Comparison of ENCODE assay signal across 19 cellular contexts in the genomic region with DNA sequence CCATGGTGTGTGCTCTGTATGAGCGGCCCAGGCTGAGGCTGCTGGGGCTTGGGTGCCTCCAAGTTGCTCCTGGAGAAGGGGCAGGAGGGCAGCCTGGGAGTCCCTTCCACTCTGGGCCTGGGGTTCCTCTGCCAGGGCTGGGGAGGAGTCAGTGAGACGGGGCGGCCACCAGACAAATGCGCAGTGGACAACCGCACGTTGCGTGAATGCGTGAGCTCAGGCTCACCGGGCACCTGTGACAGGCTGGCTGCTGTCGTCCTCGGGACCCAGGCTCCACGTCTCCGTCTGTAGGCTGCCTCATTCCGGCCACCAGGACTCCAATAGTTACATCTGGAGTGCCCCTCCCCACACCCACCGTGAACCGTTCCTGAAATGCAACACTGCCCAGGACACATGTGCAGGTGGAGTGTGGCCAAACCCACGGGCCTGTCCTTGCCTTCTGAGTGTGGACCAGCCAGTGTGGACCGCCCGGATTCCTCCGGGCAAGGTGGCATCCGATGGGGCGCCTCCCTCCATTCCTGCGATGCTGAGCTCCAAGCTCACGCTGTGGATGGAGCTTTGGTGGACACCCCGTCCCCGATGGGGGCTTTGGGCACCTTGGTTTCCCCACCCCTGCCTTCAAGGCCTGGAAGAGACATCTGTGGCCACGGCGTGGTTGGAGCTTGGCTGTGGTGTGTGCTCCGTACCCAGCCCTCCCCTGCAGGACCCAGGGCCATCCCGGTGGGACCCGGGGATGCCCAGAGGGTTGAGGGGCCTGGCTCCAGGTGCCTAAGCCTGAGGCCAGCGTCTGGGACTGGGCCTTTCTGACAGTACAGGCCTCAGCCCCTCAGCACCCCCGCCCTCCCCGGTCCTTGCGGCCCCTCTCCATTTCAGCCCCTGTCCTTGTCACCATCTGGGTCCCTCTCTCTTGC. TPM values are rescaled to one million over a fixed set of nuclear protein-coding genes. Genes with fewer than 3 reads are reported as not detected.
A peak's percentile ranks its signal among the peaks of the same experiment; 100 is the strongest.
DNase-seq lines count a peak whose midpoint lies in the region; ATAC-seq, FAIRE-seq and TF ChIP-seq lines count a peak whose summit lies in the region.
"Had no signal": no experiment of that assay in that cellular context is flagged by ENCODE, and none has a peak within 500 bp of the region (broad histone marks: within the 10 kb centered on the region; RNA-seq: fewer than 3 reads in every experiment).

No MANE protein-coding gene starts in this region.

- no peaks in the 10 kb centered on the region for H3K4me1 ChIP-seq in H9 (ENCODE audit: insufficient read depth, low read length)
- H3K4me1 ChIP-seq in H1 (replicated peaks in 1 of 4; ENCODE audit: control insufficient read depth in 3 of 4, insufficient read depth in 4 of 4, low read length in 3 of 4): peaks cover 0 to 12% (median 4%) of the 10 kb centered on the region in 4 experiments; a peak in 3 of 7 replicates
- peaks cover 55% of the 10 kb centered on the region for H3K4me1 ChIP-seq in HepG2 (ENCODE audit: insufficient read depth, low read length)
- peaks cover 6% of the 10 kb centered on the region for H3K4me1 ChIP-seq in psoas muscle
- H3K4me1 ChIP-seq: SJCRH30 had no signal

- H4K8ac ChIP-seq in H9 (replicated peaks; ENCODE audit: insufficient read length, low read depth, low read length) (no peak overlapping the region), H1 (ENCODE audit: extremely low read depth, insufficient read depth, low read length) (peak overlapping the region; percentile 71; the same call in 1 of the 2 replicates)

- intact Hi-C loops in HepG2 (cut with micrococcal nuclease; ENCODE audit: unreplicated experiment) (no loop called here), psoas muscle (cut with DNase I) (no loop called here)

- CTCF ChIA-PET in H1 (lab: Charles Lee; ENCODE audit: partially characterized antibody): interaction anchor here (1.1 to 1.5 kb wide), 3 partner anchors 8 to 158 kb away, joined by 3 to 7 read pairs (median 5); no protein-coding TSS in a partner anchor
- CTCF ChIA-PET in HepG2 (lab: Yijun Ruan, JAX; ENCODE audit: low intra/inter-chr PET ratio, low total read pairs): no interaction called here

- no peak overlapping the region for H3K18ac ChIP-seq in H9 (ENCODE audit: insufficient read length, low read depth, low read length)
- no peak overlapping the region for H3K18ac ChIP-seq in H1 (ENCODE audit: extremely low read depth, low read length)

- H4K20me1 ChIP-seq in H9 (ENCODE audit: control insufficient read depth, insufficient read depth, insufficient read length): no peaks in the 10 kb centered on the region
- no peaks in the 10 kb centered on the region for H4K20me1 ChIP-seq in H1 (replicated peaks in 1 of 2; ENCODE audit: control insufficient read depth in 1 of 2, insufficient read depth in 2 of 2, low read length in 2 of 2)
- no peaks in the 10 kb centered on the region for H4K20me1 ChIP-seq in HepG2 (ENCODE audit: insufficient read depth, low read length)

- H2BK20ac ChIP-seq in H9 (ENCODE audit: low read depth, low read length, poor library complexity, severe bottlenecking) (no peak overlapping the region), H1 (ENCODE audit: low read length) (no peak overlapping the region)

- H4K5ac ChIP-seq in H9 (ENCODE audit: insufficient read length, low read depth, low read length): no peak overlapping the region
- H4K5ac ChIP-seq in H1 (ENCODE audit: insufficient read length, low read depth, low read length): no peak overlapping the region

- H2BK5ac ChIP-seq in H9 (ENCODE audit: insufficient read length, low read length): no peak overlapping the region
- H2BK5ac ChIP-seq in H1 (ENCODE audit: low read depth, low read length): no peak overlapping the region

- H3K79me1 ChIP-seq in H9 (ENCODE audit: insufficient read depth, low read depth, low read length, poor library complexity, severe bottlenecking) (no peaks in the 10 kb centered on the region), H1 (ENCODE audit: low read depth, low read length) (no peaks in the 10 kb centered on the region)

- BruUV-seq in HepG2 (replicated peaks; lab: Mats Ljungman, UMichigan): no TSS peak

- H2BK12ac ChIP-seq in H9 (ENCODE audit: insufficient read length, low read depth, low read length) (no peak overlapping the region), H1 (ENCODE audit: low read depth, low read length) (no peak overlapping the region)

- H3K56ac ChIP-seq in H9 (ENCODE audit: insufficient read length, low read depth, low read length) (no peak overlapping the region), H1 (replicated peaks; ENCODE audit: insufficient read length, low read depth, low read length) (no peak overlapping the region)

- H3K4me2 ChIP-seq in H9 (ENCODE audit: insufficient read depth, insufficient read length, low read length): no peak overlapping the region
- H3K4me2 ChIP-seq in H1 (ENCODE audit: insufficient read depth in 1 of 2, low read depth in 2 of 2, low read length in 2 of 2): no peak overlapping the region
- H3K4me2 ChIP-seq in HepG2 (ENCODE audit: low read depth, low read length): no peak overlapping the region
- H3K4me2 ChIP-seq: PC-9 had no signal

- H3K27ac ChIP-seq in H9 (ENCODE audit: insufficient read length, low read depth, low read length) (no peak overlapping the region), H1 (ENCODE audit: low read depth, low read length) (no peak overlapping the region), HepG2 (ENCODE audit: extremely low read length, insufficient read depth, low read length) (no peak overlapping the region), psoas muscle (no peak overlapping the region)
- H3K27ac ChIP-seq: C4-2B, PC-9, RWPE1, SJCRH30 had no signal

- H4K91ac ChIP-seq in H9 (ENCODE audit: insufficient read length, low read depth, low read length) (no peak overlapping the region), H1 (replicated peaks; ENCODE audit: insufficient read length, low read length) (no peak overlapping the region)

- no peak overlapping the region for H2AK5ac ChIP-seq in H9 (ENCODE audit: insufficient read length, low read length)
- H2AK5ac ChIP-seq in H1 (ENCODE audit: low read depth, low read length): no peak overlapping the region

- H3K23me2 ChIP-seq in H9 (ENCODE audit: insufficient read length, low read depth, low read length, poor library complexity, severe bottlenecking) (no peaks in the 10 kb centered on the region), H1 (ENCODE audit: low read depth, low read length) (no peaks in the 10 kb centered on the region)

- TF ChIP-seq POLR2A in H1 (IDR thresholded peaks at IDR 0.05; ENCODE audit: control extremely low read depth in 1 of 2, low read depth in 2 of 2, low read length in 2 of 2) (no peak), HepG2 (IDR thresholded peaks at IDR 0.05; ENCODE audit: insufficient read depth in 1 of 2, low read depth in 2 of 2, low read length in 2 of 2) (no peak)

- no peak overlapping the region for H2AFZ ChIP-seq in H9 (ENCODE audit: low read length)
- no peak overlapping the region for H2AFZ ChIP-seq in H1 (ENCODE audit: low read length)
- no peak overlapping the region for H2AFZ ChIP-seq in HepG2 (ENCODE audit: low read length)
- H2AFZ ChIP-seq: PC-9 had no signal

- no peaks in the 10 kb centered on the region for H3K9me3 Mint-ChIP-seq in H9

- H3T11ph ChIP-seq in H9 (ENCODE audit: low read length): no peak overlapping the region

- H3K9ac ChIP-seq in H9 (ENCODE audit: extremely low read depth, insufficient read length, low read length): no peak overlapping the region
- H3K9ac ChIP-seq in H1 (replicated peaks in 1 of 4; ENCODE audit: extremely low read depth in 1 of 4, low read depth in 3 of 4, low read length in 3 of 4): no peak overlapping the region
- H3K9ac ChIP-seq in HepG2 (ENCODE audit: insufficient read depth, low read depth, low read length): no peak overlapping the region

- POLR2A ChIA-PET in H1 (lab: Charles Lee; ENCODE audit: partially characterized antibody): interaction anchor here (1.1 kb wide), 1 partner anchor 9 kb away, joined by 3 read pairs; no protein-coding TSS in a partner anchor
- POLR2A ChIA-PET in HepG2 (lab: Yijun Ruan, JAX): no interaction called here

- no peak overlapping the region for H3K4ac ChIP-seq in H9 (ENCODE audit: low read depth, low read length)
- no peak overlapping the region for H3K4ac ChIP-seq in H1 (replicated peaks; ENCODE audit: insufficient read length, low read depth, low read length)

- H2BK120ac ChIP-seq in H9 (ENCODE audit: low read depth, low read length, poor library complexity, severe bottlenecking): no peak overlapping the region
- H2BK120ac ChIP-seq in H1 (replicated peaks; ENCODE audit: low read depth, low read length): no peak overlapping the region

- H3K36me3 ChIP-seq in H1 (ENCODE audit: control insufficient read depth in 2 of 4, insufficient read depth in 4 of 4, low read length in 3 of 4) (no peaks in the 10 kb centered on the region), HepG2 (replicated peaks in 1 of 2; ENCODE audit: control insufficient read depth in 1 of 2, insufficient read depth in 2 of 2, low read length in 2 of 2) (no peaks in the 10 kb centered on the region), psoas muscle (ENCODE audit: insufficient read depth in 1 of 2, low read depth in 1 of 2) (no peaks in the 10 kb centered on the region)
- H3K36me3 ChIP-seq: SJCRH30 had no signal

- H3K4me3 ChIP-seq in H1 (ENCODE audit: extremely low read depth in 1 of 4, insufficient read depth in 2 of 4, low read depth in 3 of 4, low read length in 4 of 4) (no peak overlapping the region), HepG2 (replicated peaks in 1 of 3; ENCODE audit: insufficient read depth in 1 of 3, low read depth in 2 of 3, low read length in 3 of 3) (no peak overlapping the region), psoas muscle (no peak overlapping the region)
- H3K4me3 ChIP-seq: PC-9, SJCRH30 had no signal

- no peak for TF ChIP-seq RAD21 in H1 (IDR thresholded peaks at IDR 0.05 in 1 of 2, conservative IDR thresholded peaks at IDR 0.05 in 1 of 2; ENCODE audit: low read depth in 2 of 2, low read length in 2 of 2)
- no peak for TF ChIP-seq RAD21 in HepG2 (CRISPR knock-in tag; IDR thresholded peaks at IDR 0.05)

- H3K27me3 ChIP-seq in H9 (ENCODE audit: insufficient read depth, low read length) (no peaks in the 10 kb centered on the region), H1 (replicated peaks in 1 of 4; ENCODE audit: control insufficient read depth in 3 of 4, extremely low read depth in 1 of 4, insufficient read depth in 3 of 4, low read length in 3 of 4) (no peaks in the 10 kb centered on the region), HepG2 (ENCODE audit: control insufficient read depth in 1 of 2, insufficient read depth in 2 of 2, low read length in 2 of 2) (peaks cover 12 to 89% of the 10 kb centered on the region in 2 experiments), psoas muscle (ENCODE audit: insufficient read depth in 3 of 3, low read length in 2 of 3) (no peaks in the 10 kb centered on the region)

- peaks cover 9 to 42% of the 10 kb centered on the region in 2 experiments for H3K4me1 Mint-ChIP-seq in H9

- DNase-seq in H9: no peak
- DNase-seq in H1 (ENCODE audit: low read depth in 1 of 2, low spot score in 2 of 2): no peak
- no peak for DNase-seq in HepG2 (ENCODE audit: low spot score)
- DNase-seq in psoas muscle: peak; percentile 7 to 46
- no peak for DNase-seq in NCI-H526 treated with DMSO at 0.1 percent for 48 hours (lab: John Stamatoyannopoulos, UW)
- no peak for DNase-seq in activated gamma-delta T cell treated with Interleukin-2 at 50 U/mL for 16 hours
- DNase-seq in middle frontal gyrus (ENCODE audit: extremely low spot score, low spot score): no peak
- DNase-seq: DND-41, NCI-H1092 treated with DMSO at 0.1 percent for 48 hours, NCI-H1694, NCI-H2081 treated with DMSO at 0.1 percent for 48 hours, NCI-H510A treated with DMSO at 0.1 percent for 48 hours, PC-9, SJCRH30 had no signal

- no peaks in the 10 kb centered on the region for H3K36me3 Mint-ChIP-seq in H9 (ENCODE audit: insufficient read depth in 1 of 3, low read depth in 3 of 3)

- H3K79me2 ChIP-seq in H9 (ENCODE audit: insufficient read depth, low read length): no peaks in the 10 kb centered on the region
- H3K79me2 ChIP-seq in H1 (ENCODE audit: control insufficient read depth in 1 of 2, insufficient read depth in 2 of 2, low read length in 2 of 2): no peaks in the 10 kb centered on the region
- H3K79me2 ChIP-seq in HepG2 (ENCODE audit: insufficient read depth, low read length): no peaks in the 10 kb centered on the region

- H3K27me3 Mint-ChIP-seq in H9 (ENCODE audit: low read depth): no peaks in the 10 kb centered on the region

- FAIRE-seq in H1 (lab: Jason Lieb, UNC): no peak
- FAIRE-seq in HepG2 (lab: Jason Lieb, UNC): no peak
- FAIRE-seq: G401.6, HTR-8/SVneo had no signal

- H2BK15ac ChIP-seq in H9 (ENCODE audit: low read depth, low read length) (no peak overlapping the region), H1 (ENCODE audit: low read length) (no peak overlapping the region)

- H3K4me3 Mint-ChIP-seq in H9: no peak overlapping the region

- TF ChIP-seq CTCF in H9 (conservative IDR thresholded peaks at IDR 0.05) (no peak), H1 (IDR thresholded peaks at IDR 0.05; ENCODE audit: control extremely low read depth in 1 of 3, insufficient read depth in 1 of 3, low read depth in 1 of 3, low read length in 3 of 3) (no peak), HepG2 (CRISPR knock-in tag; IDR thresholded peaks at IDR 0.05) (no peak), psoas muscle (IDR thresholded peaks at IDR 0.05) (no peak)

- no peak for TF ChIP-seq EP300 in H1 (IDR thresholded peaks at IDR 0.05; ENCODE audit: borderline replicate concordance in 1 of 2, low read depth in 2 of 2, low read length in 2 of 2)
- TF ChIP-seq EP300 in HepG2 (IDR thresholded peaks at IDR 0.05; ENCODE audit: low read depth in 2 of 2, low read length in 2 of 2): no peak
- no peak for TF ChIP-seq EP300 in HepG2 (CRISPR knock-in tag; IDR thresholded peaks at IDR 0.05; ENCODE audit: borderline replicate concordance)

- ATAC-seq in HepG2 (peak; percentile 6; the same call in 2 of the 3 replicates), psoas muscle (peak in 2 of 4 donors; percentile 4 to 20)
- ATAC-seq: HCT116 had no signal

- H3K9me3 ChIP-seq in H9 (ENCODE audit: control insufficient read depth, low read depth, low read length) (no peaks in the 10 kb centered on the region), H1 (ENCODE audit: insufficient read depth in 2 of 2, low read depth in 1 of 2, low read length in 1 of 2) (no peaks in the 10 kb centered on the region), HepG2 (ENCODE audit: low read length) (no peaks in the 10 kb centered on the region), psoas muscle (no peaks in the 10 kb centered on the region)
- H3K9me3 ChIP-seq: SJCRH30 had no signal

- no peak overlapping the region; the same call in 1 of the 2 replicates for H3K14ac ChIP-seq in H9 (ENCODE audit: insufficient read depth, low read length)
- H3K14ac ChIP-seq in H1 (ENCODE audit: insufficient read length): no peak overlapping the region

- no peak overlapping the region for H3K23ac ChIP-seq in H9 (ENCODE audit: insufficient read length, low read depth, low read length)
- H3K23ac ChIP-seq in H1 (ENCODE audit: insufficient read length): no peak overlapping the region

- no CpG with 5 or more reads among the region's 35 CpGs for WGBS in H9 (ENCODE audit: extremely low coverage, insufficient read length, low lambda C conversion rate)
- WGBS in H1 (ENCODE audit: extremely low coverage in 1 of 2, insufficient coverage in 1 of 2, insufficient read length in 1 of 2, insufficient replicate concordance in 2 of 2, low coverage in 1 of 2, low lambda C conversion rate in 2 of 2, missing lambda C conversion rate in 1 of 2), 2 experiments: 96% methylated on average over 27 of the region's 35 CpGs; no CpG with 5 or more reads in 1 of the 2 experiments
- 69% methylated on average over 18 of the region's 35 CpGs for WGBS in HepG2 (ENCODE audit: low lambda C conversion rate)
- 91 to 97% (median 93%) methylated on average over 34 to 35 of the region's 35 CpGs for WGBS in psoas muscle, 3 donors

- in situ Hi-C loops in HepG2 (cut with HindIII; ENCODE audit: extremely low pct_ligation_motif_present, low pct_unique_long_range_greater_than_20kb): no loop called here

- H3K27ac Mint-ChIP-seq in H9: peak overlapping the region in 2 of 3 experiments; percentile 46 to 58; a peak in 1 of 7 replicates

RNA-seq across cellular contexts. Expression of gene RXRA, which starts 34.0 kb away (rescaled TPM):
- total RNA-seq in H9 (2021) (29.9 and 30.1 TPM in 2 replicates), HepG2 (2016; rRNA removed; fragmentation: Illumina TruSeq; extraction: Trizol) (19.2 and 29.2 TPM in 2 replicates), psoas muscle (100 to 1,000 TPM in 3 of 4 donors, 10 to 100 TPM in 1; 84.3 to 192 (median 147) TPM)
- 28.1 and 29.4 TPM in 2 replicates for total RNA-seq in H1 (2021; fragmentation: NEBNext Ultra II Directional; extraction: Animal tissue kit (Norgen Biotek cat#: 25700))
- polyA plus RNA-seq in H1 (2011; rRNA removed) (9.8 and 21.0 TPM in 2 replicates), HepG2 (2011; rRNA removed) (18.9 and 23.8 TPM in 2 replicates), psoas muscle (100 to 1,000 TPM in 1 of 3 donors, 10 to 100 TPM in 2; 37.7 to 156 (median 76.4) TPM)
- polyA plus RNA-seq in H1 (2011; cell fraction: cytosol; rRNA removed): 14.3 TPM
- 27.1 TPM for polyA plus RNA-seq in H1 (2011; cell fraction: nucleus; rRNA removed)
- polyA plus RNA-seq in H1 (2012, experiment 1 of 2): 14.2 to 23.4 TPM (median 21.5 TPM) in 4 replicates
- 17.1 TPM for polyA plus RNA-seq in H1 (2012, experiment 2 of 2)
- polyA plus RNA-seq in H1 (2013, experiment 1 of 2): 14.4 TPM
- polyA plus RNA-seq in H1 (2013, experiment 2 of 2): 14.7 TPM
- polyA minus RNA-seq in H1 (2011; rRNA and poly(A)+ RNA removed): 9.7 and 12.2 TPM in 2 replicates
- 14.5 TPM for polyA minus RNA-seq in H1 (2011; cell fraction: cytosol; rRNA and poly(A)+ RNA removed)
- 13.4 TPM for polyA minus RNA-seq in H1 (2011; cell fraction: nucleus; rRNA and poly(A)+ RNA removed)
- total RNA-seq in HepG2 (2016; cell fraction: cytosol; rRNA removed; fragmentation: Illumina TruSeq; extraction: Trizol; ENCODE audit: low read depth): 24.1 and 24.5 TPM in 2 replicates
- total RNA-seq in HepG2 (2016; cell fraction: insoluble cytoplasmic fraction; rRNA removed; fragmentation: Illumina TruSeq; extraction: Trizol): 16.2 and 29.2 TPM in 2 replicates
- total RNA-seq in HepG2 (2016; cell fraction: membrane; rRNA removed; fragmentation: Illumina TruSeq; extraction: Trizol): 50.6 and 51.0 TPM in 2 replicates
- 14.5 and 14.9 TPM in 2 replicates for total RNA-seq in HepG2 (2016; cell fraction: nucleus; rRNA removed; fragmentation: Illumina TruSeq; extraction: Trizol)
- 20.3 and 28.6 TPM in 2 replicates for polyA plus RNA-seq in HepG2 (2011; cell fraction: cytosol; rRNA removed)
- polyA plus RNA-seq in HepG2 (2011; cell fraction: nucleus; rRNA removed): 25.5 and 28.6 TPM in 2 replicates
- 42.6 and 48.4 TPM in 2 replicates for polyA plus RNA-seq in HepG2 (2012)
- 68.3 and 74.3 TPM in 2 replicates for polyA plus RNA-seq in HepG2 (2016; cell fraction: cytosol; fragmentation: Illumina TruSeq; extraction: Trizol; ENCODE audit: low read depth)
- polyA plus RNA-seq in HepG2 (2016; cell fraction: insoluble cytoplasmic fraction; fragmentation: Illumina TruSeq; extraction: Trizol; ENCODE audit: low read depth): 28.2 and 39.1 TPM in 2 replicates
- polyA plus RNA-seq in HepG2 (2016; cell fraction: membrane; fragmentation: Illumina TruSeq; extraction: Trizol; ENCODE audit: low read depth): 81.0 and 95.6 TPM in 2 replicates
- 27.8 and 30.7 TPM in 2 replicates for polyA plus RNA-seq in HepG2 (2016; cell fraction: nucleus; fragmentation: Illumina TruSeq; extraction: Trizol; ENCODE audit: insufficient read depth, low read depth)
- 26.4 and 69.1 TPM in 2 replicates for polyA minus RNA-seq in HepG2 (2011; rRNA and poly(A)+ RNA removed; ENCODE audit: low replicate concordance)
- polyA minus RNA-seq in HepG2 (2011; cell fraction: cytosol; rRNA and poly(A)+ RNA removed): 27.2 and 30.5 TPM in 2 replicates
- polyA minus RNA-seq in HepG2 (2011; cell fraction: nucleus; rRNA and poly(A)+ RNA removed): 13.6 and 15.8 TPM in 2 replicates

Comparison
In these comparisons a context has a peak if more than half of its experiments do, and no peak if none do; other contexts are left out.
1. DNase-seq: peak in psoas muscle (2 of 2); none in H9 (single experiment), H1 (0 of 2), HepG2 (single experiment), NCI-H526 treated with DMSO at 0.1 percent for 48 hours (single experiment), activated gamma-delta T cell treated with Interleukin-2 at 50 U/mL for 16 hours (single experiment) and middle frontal gyrus (single experiment).